In the genomic region with DNA sequence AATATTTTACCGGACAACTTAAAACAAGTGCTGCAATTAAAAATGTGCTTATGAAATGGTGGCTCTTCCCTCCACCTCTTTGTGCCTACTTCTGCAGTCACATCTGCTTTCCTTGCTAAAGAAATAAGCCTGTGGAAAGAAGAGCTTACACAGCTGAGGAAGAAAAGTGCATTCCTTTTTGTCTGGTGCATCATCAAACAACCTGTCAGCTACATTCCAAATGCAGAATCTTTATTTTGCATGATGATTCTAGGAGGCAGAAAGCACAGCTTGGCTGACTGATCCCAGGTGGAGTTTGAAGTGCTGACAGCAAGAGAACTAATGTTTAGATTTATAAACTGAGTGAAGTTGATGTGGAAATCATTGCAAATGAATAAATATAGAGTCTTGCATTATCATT, we compare ENCODE assay signal across 23 cellular contexts.
"Had no signal": no experiment of that assay in that cellular context is flagged by ENCODE, and none has a peak within 500 bp of the region (broad histone marks: within the 10 kb centered on the region; RNA-seq: fewer than 3 reads in every experiment).

No MANE protein-coding gene starts in this region.

- H3K9ac ChIP-seq: neural progenitor cell had no signal

- H3K9me3 ChIP-seq: ascending aorta, colonic mucosa, left lung, right lobe of liver, tibial nerve had no signal

- H3K4me1 ChIP-seq: ascending aorta, colonic mucosa, left lung, neural progenitor cell, right lobe of liver, tibial nerve had no signal

- H3K4me3 ChIP-seq: ascending aorta, colonic mucosa, left lung, neural progenitor cell, right lobe of liver, tibial nerve had no signal

- DNase-seq: activated CD4-positive, alpha-beta T cell treated with anti-CD3 and anti-CD28 coated beads, Interleukin-2, amount 50 U/mL, for 1 hour; activated CD4-positive, CD25-positive, alpha-beta regulatory T cell treated with anti-CD3 and anti-CD28 coated beads, Interleukin-2, amount 50 U/mL, for 72 hours; activated T-cell treated with anti-CD3 and anti-CD28 coated beads, Interleukin-2, amount 50 U/mL, for 1 hour; central memory CD4-positive, alpha-beta T cell; colonic mucosa; endodermal cell; left lung; naive thymus-derived CD4-positive, alpha-beta T cell; posterior cingulate gyrus; right lobe of liver; small intestine; stimulated activated CD4-positive, alpha-beta T cell treated with anti-CD3 and anti-CD28 coated beads, Interleukin-2, amount 100 ng/mL, for 24 hours; stimulated activated naive CD8-positive, alpha-beta T cell treated with anti-CD3 and anti-CD28 coated beads, Interleukin-15, amount 100 ng/mL, for 72 hours; WERI-Rb-1 had no signal

- H2AFZ ChIP-seq: neural progenitor cell had no signal

- H3K27me3 ChIP-seq: ascending aorta, colonic mucosa, left lung, neural progenitor cell, right lobe of liver, tibial nerve had no signal

- H3K36me3 ChIP-seq: ascending aorta, colonic mucosa, left lung, neural progenitor cell, right lobe of liver, tibial nerve, WERI-Rb-1 had no signal

- FAIRE-seq: small intestine, TTC549, urothelium cell line had no signal

- H3K4me2 ChIP-seq: neural progenitor cell had no signal

- ATAC-seq: activated naive CD4-positive, alpha-beta T cell treated with anti-CD3 and anti-CD28 coated beads, Interleukin-2, amount 50 U/mL, for 72 hours; activated T-helper 17 cell treated with anti-CD3 and anti-CD28 coated beads, Interleukin-2, amount 50 U/mL, for 72 hours; left lung; naive thymus-derived CD4-positive, alpha-beta T cell; right lobe of liver; stimulated activated effector memory CD8-positive, alpha-beta T cell treated with anti-CD3 and anti-CD28 coated beads, Interleukin-12 subunit alpha, Interleukin-12 subunit beta, amount 100 ng/mL, for 72 hours; stimulated activated naive CD8-positive, alpha-beta T cell treated with anti-CD3 and anti-CD28 coated beads, Interleukin-15, amount 100 ng/mL, for 72 hours had no signal

- H3K27ac ChIP-seq: ascending aorta, colonic mucosa, epithelial cell of prostate, left lung, neural progenitor cell, right lobe of liver, tibial nerve, WERI-Rb-1 had no signal
